13 cellular contexts compared by ENCODE assay signal in the genomic region with DNA sequence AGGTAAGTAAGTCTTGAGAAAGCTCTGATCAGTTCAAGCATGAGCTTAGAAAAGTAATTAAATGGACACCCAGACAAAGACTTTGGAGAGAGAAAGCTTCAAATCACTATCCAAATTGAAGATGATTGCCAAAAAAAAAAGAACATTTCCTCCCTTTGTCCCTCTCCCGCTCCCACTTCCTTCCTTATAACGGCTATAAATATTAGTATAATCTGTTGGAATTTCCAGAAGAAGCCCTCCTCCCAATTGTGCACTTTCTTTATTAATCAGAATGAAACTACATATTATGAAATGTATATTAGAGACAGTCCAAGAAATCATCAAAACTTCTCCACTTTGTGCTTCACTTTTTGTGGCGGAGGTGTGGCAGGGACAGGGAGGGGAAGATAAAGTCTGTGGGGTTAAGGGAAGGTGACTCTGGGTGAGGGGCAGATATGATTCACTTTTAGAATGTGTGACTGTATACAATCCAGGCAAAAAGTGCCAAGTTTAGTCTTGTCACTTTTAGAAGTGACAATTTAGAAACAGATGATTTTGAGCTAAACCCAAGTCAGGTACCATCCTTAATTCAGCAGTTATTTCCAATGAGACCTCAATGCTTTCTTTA.
"Had no signal": no experiment of that assay in that cellular context is flagged by ENCODE, and none has a peak within 500 bp of the region (broad histone marks: within the 10 kb centered on the region; RNA-seq: fewer than 3 reads in every experiment).

No MANE protein-coding gene starts in this region.

- H3K9me3 Mint-ChIP-seq: activated CD4-positive, alpha-beta memory T cell treated with anti-CD3 and anti-CD28 coated beads, Interleukin-2, amount 10 ng/mL, durations not matched to agents 7 days and 5 days; nephron progenitor cell had no signal

- H3K27ac Mint-ChIP-seq: activated CD4-positive, alpha-beta memory T cell treated with anti-CD3 and anti-CD28 coated beads, Interleukin-2, amount 10 ng/mL, durations not matched to agents 7 days and 5 days; nephron progenitor cell had no signal

- DNase-seq: activated CD4-positive, alpha-beta memory T cell treated with anti-CD3 and anti-CD28 coated beads, Interleukin-2, amount 10 ng/mL, durations not matched to agents 7 days and 5 days; activated CD8-positive, alpha-beta memory T cell treated with anti-CD3 and anti-CD28 coated beads, Interleukin-2, amount 50 U/mL, for 4 hours; activated naive CD4-positive, alpha-beta T cell; effector CD4-positive, alpha-beta T cell; foreskin melanocyte; heart left ventricle; mesenchymal stem cell; nephron progenitor cell; sigmoid colon; stimulated activated CD4-positive, alpha-beta T cell treated with anti-CD3 and anti-CD28 coated beads, Interleukin-2, amount 100 ng/mL, for 24 hours; stimulated activated naive CD4-positive, alpha-beta T cell treated with Interleukin-2 at 50 U/mL for 16 hours; trophoblast cell had no signal

- H3K4me1 Mint-ChIP-seq: activated CD4-positive, alpha-beta memory T cell treated with anti-CD3 and anti-CD28 coated beads, Interleukin-2, amount 10 ng/mL, durations not matched to agents 7 days and 5 days; nephron progenitor cell had no signal

- H3K4me3 ChIP-seq: ascending aorta, heart left ventricle, sigmoid colon had no signal

- H3K27ac ChIP-seq: ascending aorta, heart left ventricle, sigmoid colon had no signal

- H3K4me1 ChIP-seq: ascending aorta, sigmoid colon had no signal

- H3K27me3 ChIP-seq: ascending aorta, heart left ventricle, sigmoid colon had no signal

- ATAC-seq: heart left ventricle had no signal

- H3K4me3 Mint-ChIP-seq: activated CD4-positive, alpha-beta memory T cell treated with anti-CD3 and anti-CD28 coated beads, Interleukin-2, amount 10 ng/mL, durations not matched to agents 7 days and 5 days; nephron progenitor cell had no signal
